8 cellular contexts compared by ENCODE assay signal in genomic region chr12:2891240-2892053, GRCh38. TPM values are rescaled to one million over a fixed set of nuclear protein-coding genes. Genes with fewer than 3 reads are reported as not detected.
DNase-seq lines count a peak whose midpoint lies in the region; ATAC-seq, FAIRE-seq and TF ChIP-seq lines count a peak whose summit lies in the region.

No MANE protein-coding gene starts in this region.

- H3K27ac ChIP-seq in RWPE2 (ENCODE audit: poor library complexity, severe bottlenecking) (peak overlapping the region; percentile 60), breast epithelium (peak overlapping the region; percentile 97 to 98), skeletal muscle tissue (ENCODE audit: low read depth, low read length) (peak overlapping the region; percentile 98)

- no peak for TF ChIP-seq CTCF in RWPE2 (IDR thresholded peaks at IDR 0.05; ENCODE audit: poor library complexity, severe bottlenecking)
- TF ChIP-seq CTCF in breast epithelium (IDR thresholded peaks at IDR 0.05), result no peak
- TF ChIP-seq CTCF in D721Med (IDR thresholded peaks at IDR 0.05; ENCODE audit: insufficient read depth, missing control alignments), result no peak

- H3K4me1 ChIP-seq in RWPE2 (ENCODE audit: insufficient read depth, poor library complexity, severe bottlenecking) (peaks cover 7% of the 10 kb centered on the region), breast epithelium (no peaks in the 10 kb centered on the region), skeletal muscle tissue (ENCODE audit: control insufficient read depth in 3 of 3, insufficient read depth in 3 of 3, low read length in 3 of 3) (peaks cover 8 to 24% (median 13%) of the 10 kb centered on the region in 3 donors)

- DNase-seq in activated gamma-delta T cell treated with Interleukin-2 at 50 U/mL for 16 hours (peak; percentile 19), activated gamma-delta T cell (lab: John Stamatoyannopoulos, UW) (no peak), RWPE2 (ENCODE audit: low spot score) (no peak), breast epithelium (ENCODE audit: low spot score in 2 of 2) (peak; percentile 49 to 54), iPS-NIHi11 (ENCODE audit: low spot score) (peak; percentile 60), D721Med (ENCODE audit: insufficient read length, low spot score) (no peak)

- H3K4me3 ChIP-seq in RWPE2 (ENCODE audit: severe bottlenecking) (peak overlapping the region; percentile 64), breast epithelium (peak overlapping the region; percentile 93 to 95 (median 95)), skeletal muscle tissue (ENCODE audit: low read length in 3 of 3) (peak overlapping the region; percentile 90 to 97 (median 96))

- H3K27me3 ChIP-seq in RWPE2 (ENCODE audit: insufficient read depth, poor library complexity, severe bottlenecking) (no peaks in the 10 kb centered on the region), breast epithelium (no peaks in the 10 kb centered on the region), skeletal muscle tissue (ENCODE audit: control insufficient read depth in 3 of 3, insufficient read depth in 3 of 3, low read length in 3 of 3) (no peaks in the 10 kb centered on the region)

- peak; percentile 18 for ATAC-seq in HG03175 (IDR thresholded peaks at IDR 0.05; ENCODE audit: unreplicated experiment)
- ATAC-seq in RWPE2 (ENCODE audit: low read depth), result peak; percentile 35

- no peak for TF ChIP-seq POLR2A in breast epithelium (IDR thresholded peaks at IDR 0.05)

- peak overlapping the region; percentile 89 to 99 (median 96) for H3K9ac ChIP-seq in skeletal muscle tissue (ENCODE audit: low read depth in 1 of 3, low read length in 3 of 3)

- peaks cover 27% of the 10 kb centered on the region for H3K36me3 ChIP-seq in RWPE2 (ENCODE audit: low read depth)
- H3K36me3 ChIP-seq in breast epithelium, result no peaks in the 10 kb centered on the region
- peaks cover 0 to 5% (median 0%) of the 10 kb centered on the region in 3 donors for H3K36me3 ChIP-seq in skeletal muscle tissue (ENCODE audit: control insufficient read depth in 3 of 3, insufficient read depth in 3 of 3, low read length in 3 of 3)

- intact Hi-C loops in breast epithelium (cut with DNase I; ENCODE audit: low total_unique reads), result no loop called here

- no peak for FAIRE-seq in D721Med (lab: Jason Lieb, UNC)

- no peaks in the 10 kb centered on the region for H3K9me3 ChIP-seq in RWPE2 (ENCODE audit: severe bottlenecking)
- no peaks in the 10 kb centered on the region for H3K9me3 ChIP-seq in breast epithelium
- no peaks in the 10 kb centered on the region for H3K9me3 ChIP-seq in skeletal muscle tissue (ENCODE audit: control insufficient read depth in 3 of 3, low read length in 3 of 3)

RNA-seq across cellular contexts. Expression of gene TULP3, which starts 0.8 kb away (rescaled TPM):
- total RNA-seq in breast epithelium, result 10 to 100 TPM; 18.6 to 22.6 (median 20.8) TPM
- 23.5 TPM for total RNA-seq in skeletal muscle tissue

RNA-seq across cellular contexts. Expression of gene RHNO1, which starts 14.4 kb away (rescaled TPM):
- total RNA-seq in breast epithelium, result 10 to 100 TPM in 2 of 3 donors, 1 to 10 TPM in 1; 4.3 to 18.4 (median 15.7) TPM
- total RNA-seq in skeletal muscle tissue, result 10.4 TPM

RNA-seq across cellular contexts. Expression of gene FOXM1, which starts 14.5 kb away (rescaled TPM):
- total RNA-seq in breast epithelium (1 to 10 TPM in 1 of 3 donors, under 1 TPM in 2; under 0.01 to 2.4 (median 0.44) TPM), skeletal muscle tissue (0.52 TPM)

RNA-seq across cellular contexts. Expression of gene TEX52, which starts 34.6 kb away (rescaled TPM):
- total RNA-seq in breast epithelium (not detected), skeletal muscle tissue (not detected)

RNA-seq across cellular contexts. Expression of gene NRIP2, which starts 56.6 kb away (rescaled TPM):
- 1 to 10 TPM in 2 of 3 donors, under 1 TPM in 1; 0.16 to 1.6 (median 1.2) TPM for total RNA-seq in breast epithelium
- total RNA-seq in skeletal muscle tissue, result 1.0 TPM

Comparison
In these comparisons a context has a peak if more than half of its experiments do, and no peak if none do; other contexts are left out.
1. DNase-seq: peak in activated gamma-delta T cell treated with Interleukin-2 at 50 U/mL for 16 hours (single experiment), breast epithelium (2 of 2) and iPS-NIHi11 (single experiment); none in activated gamma-delta T cell (single experiment), RWPE2 (single experiment) and D721Med (single experiment).
2. Peak in every context shown above with its lines, with median percentiles within 50 percentile points of each other: H3K27ac ChIP-seq and H3K4me3 ChIP-seq.